In genomic region chr1:156655151-156655903, GRCh38 we compare ENCODE assay signal across 1 cellular context.
TF ChIP-seq lines count a peak whose summit lies in the region.

No MANE protein-coding gene starts in this region.

TF ChIP-seq in K562, 482 proteins besides CTCF, POLR2A, EP300 and RAD21:
- TF ChIP-seq ZFP36 (IDR thresholded peaks at IDR 0.05; ENCODE audit: low read depth, low read length, partially characterized antibody) (peak; percentile 57), SRSF3 (IDR thresholded peaks at IDR 0.05; ENCODE audit: insufficient read depth, low read length) (no peak)
